ENCODE assay signal across 22 cellular contexts in the genomic region with DNA sequence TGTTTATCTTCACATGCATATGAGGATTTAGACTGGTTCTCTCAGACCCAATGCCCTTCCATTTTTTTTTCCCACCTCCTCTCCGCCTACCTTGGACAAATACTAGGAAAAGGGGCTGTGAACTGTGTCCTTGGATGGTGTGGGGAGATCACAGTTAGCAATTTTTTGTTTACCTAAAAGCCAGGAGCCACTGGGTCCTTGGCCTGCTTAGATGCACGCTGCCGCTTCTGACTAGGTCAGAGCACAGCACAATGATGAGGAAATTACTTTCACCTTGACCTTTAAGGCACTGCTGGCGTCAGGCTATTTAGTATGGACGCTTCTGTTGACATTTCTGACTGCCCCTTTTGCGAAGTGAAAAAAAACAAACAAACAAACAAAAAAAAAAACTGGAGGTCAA. TPM values are rescaled to one million over a fixed set of nuclear protein-coding genes. Genes with fewer than 3 reads are reported as not detected.
A peak's percentile ranks its signal among the peaks of the same experiment; 100 is the strongest.
DNase-seq lines count a peak whose midpoint lies in the region; ATAC-seq and TF ChIP-seq lines count a peak whose summit lies in the region.
"Had no signal": no experiment of that assay in that cellular context is flagged by ENCODE, and none has a peak within 500 bp of the region (broad histone marks: within the 10 kb centered on the region; RNA-seq: fewer than 3 reads in every experiment).

No MANE protein-coding gene starts in this region.

- H3K27ac ChIP-seq in CD4-positive, alpha-beta T cell (ENCODE audit: low read depth, low read length): no peak overlapping the region
- H3K27ac ChIP-seq in tibial nerve (no peak overlapping the region), smooth muscle cell (ENCODE audit: low read depth) (no peak overlapping the region), WERI-Rb-1 (no peak overlapping the region)
- H3K27ac ChIP-seq: BLaER1 had no signal

- H3K4me2 ChIP-seq in smooth muscle cell: no peak overlapping the region
- H3K4me2 ChIP-seq: BLaER1 had no signal

- H3K9me3 ChIP-seq in CD4-positive, alpha-beta T cell (ENCODE audit: control insufficient read depth, low read length): no peaks in the 10 kb centered on the region
- H3K9me3 ChIP-seq in tibial nerve (no peaks in the 10 kb centered on the region), smooth muscle cell (replicated peaks; ENCODE audit: low read depth) (no peaks in the 10 kb centered on the region), WERI-Rb-1 (ENCODE audit: severe bottlenecking) (no peaks in the 10 kb centered on the region)
- H3K9me3 ChIP-seq: BLaER1 had no signal

- no peak overlapping the region for H2AFZ ChIP-seq in smooth muscle cell (ENCODE audit: low read depth)

- peaks cover 5% of the 10 kb centered on the region for H3K36me3 Mint-ChIP-seq in CD4-positive, alpha-beta T cell (ENCODE audit: low read depth)
- peaks cover 7% of the 10 kb centered on the region for H3K36me3 Mint-ChIP-seq in central memory CD8-positive, alpha-beta T cell (ENCODE audit: insufficient read depth)
- no peaks in the 10 kb centered on the region for H3K36me3 Mint-ChIP-seq in neural crest cell (ENCODE audit: low read depth)

- no peaks in the 10 kb centered on the region for H3K27me3 Mint-ChIP-seq in CD4-positive, alpha-beta T cell
- H3K27me3 Mint-ChIP-seq in central memory CD8-positive, alpha-beta T cell: no peaks in the 10 kb centered on the region
- H3K27me3 Mint-ChIP-seq in neural crest cell (ENCODE audit: low read depth): peaks cover 17% of the 10 kb centered on the region

- POLR2A ChIA-PET in CD4-positive, alpha-beta T cell (lab: Charles Lee): no interaction called here

- H3K9me3 Mint-ChIP-seq in CD4-positive, alpha-beta T cell: no peaks in the 10 kb centered on the region
- no peaks in the 10 kb centered on the region for H3K9me3 Mint-ChIP-seq in central memory CD8-positive, alpha-beta T cell
- no peaks in the 10 kb centered on the region for H3K9me3 Mint-ChIP-seq in neural crest cell
- H3K9me3 Mint-ChIP-seq: CD8-positive, alpha-beta memory T cell had no signal

- no peak for TF ChIP-seq CTCF in CD4-positive, alpha-beta T cell (IDR thresholded peaks at IDR 0.05)
- TF ChIP-seq CTCF in neural crest cell (conservative IDR thresholded peaks at IDR 0.05): no peak
- TF ChIP-seq CTCF in tibial nerve (IDR thresholded peaks at IDR 0.05): no peak
- no peak for TF ChIP-seq CTCF in smooth muscle cell (IDR thresholded peaks at IDR 0.05; ENCODE audit: borderline replicate concordance, insufficient read depth, poor library complexity, severe bottlenecking)
- no peak for TF ChIP-seq CTCF in WERI-Rb-1 (IDR thresholded peaks at IDR 0.05; ENCODE audit: low read depth, low read length)

- CTCF ChIA-PET in CD4-positive, alpha-beta T cell (lab: Charles Lee): no interaction called here

- no peaks in the 10 kb centered on the region for H3K27me3 ChIP-seq in CD4-positive, alpha-beta T cell (ENCODE audit: control insufficient read depth, insufficient read depth, low read length)
- no peaks in the 10 kb centered on the region for H3K27me3 ChIP-seq in tibial nerve
- peaks cover 12% of the 10 kb centered on the region for H3K27me3 ChIP-seq in smooth muscle cell (ENCODE audit: low read depth)
- H3K27me3 ChIP-seq in WERI-Rb-1 (ENCODE audit: insufficient read depth, low read depth, severe bottlenecking): no peaks in the 10 kb centered on the region
- H3K27me3 ChIP-seq: BLaER1 had no signal

- ATAC-seq in CD4-positive, alpha-beta T cell (ENCODE audit: poor library complexity): no peak
- no peak for ATAC-seq in central memory CD8-positive, alpha-beta T cell (replicated peaks; ENCODE audit: extremely low read depth, poor library complexity, severe bottlenecking)
- no peak for ATAC-seq in stimulated activated naive CD8-positive, alpha-beta T cell treated with anti-CD3 and anti-CD28 coated beads, Interleukin-15, Interleukin-2, amounts not matched to agents 100 U/mL and 50 U/mL, for 24 hours
- ATAC-seq: PC-3 had no signal

- TF ChIP-seq EP300 in tibial nerve (IDR thresholded peaks at IDR 0.05): no peak

- H3K4me3 Mint-ChIP-seq in CD4-positive, alpha-beta T cell: peak overlapping the region; percentile 69
- peak overlapping the region; percentile 47 for H3K4me3 Mint-ChIP-seq in central memory CD8-positive, alpha-beta T cell
- H3K4me3 Mint-ChIP-seq in neural crest cell: peak overlapping the region; percentile 42

- H3K4me1 ChIP-seq in tibial nerve (peaks cover 0 to 17% (median 5%) of the 10 kb centered on the region in 4 donors), smooth muscle cell (ENCODE audit: low read depth) (no peaks in the 10 kb centered on the region)

- H4K20me1 ChIP-seq in smooth muscle cell (ENCODE audit: low read depth): no peaks in the 10 kb centered on the region
- H4K20me1 ChIP-seq: BLaER1 had no signal

- no peak for TF ChIP-seq POLR2A in tibial nerve (IDR thresholded peaks at IDR 0.05)

- intact Hi-C loops in CD4-positive, alpha-beta T cell (cut with DNase I, micrococcal nuclease): loop anchor here (5.0 to 10.0 kb wide), 7 partner anchors 78 to 974 kb away; a partner anchor contains a TSS

- peak overlapping the region; percentile 36 for H3K27ac Mint-ChIP-seq in CD4-positive, alpha-beta T cell
- H3K27ac Mint-ChIP-seq in central memory CD8-positive, alpha-beta T cell (ENCODE audit: low read depth): no peak overlapping the region
- no peak overlapping the region for H3K27ac Mint-ChIP-seq in neural crest cell (ENCODE audit: unreplicated experiment)

- DNase-seq in CD4-positive, alpha-beta T cell: no peak
- DNase-seq in HuH-7.5 (ENCODE audit: low spot score) (peak; percentile 57), neural crest cell (ENCODE audit: low read depth, low spot score) (no peak), tibial nerve (ENCODE audit: low spot score in 2 of 2) (no peak), smooth muscle cell (lab: John Stamatoyannopoulos, UW; ENCODE audit: unreplicated experiment) (no peak), WERI-Rb-1 (no peak)
- DNase-seq in central memory CD8-positive, alpha-beta T cell (ENCODE audit: low spot score in 2 of 2): no peak
- DNase-seq in stimulated activated naive CD8-positive, alpha-beta T cell treated with anti-CD3 and anti-CD28 coated beads, Interleukin-15, Interleukin-2, amounts not matched to agents 100 U/mL and 50 U/mL, for 24 hours: no peak
- DNase-seq: ACHN; CD8-positive, alpha-beta memory T cell; EL; GF-D8; Kasumi-1; NCI-H1417 treated with DMSO at 0.1 percent for 48 hours; NCI-H1930; NCI-H345; NCI-H524 treated with DMSO at 0.1 percent for 48 hours; PC-3; Right ventricle myocardium superior had no signal

- no peaks in the 10 kb centered on the region for H3F3A ChIP-seq in smooth muscle cell (ENCODE audit: low read depth)

- 67 to 74% methylated on average over 6 of the region's 6 CpGs for WGBS in tibial nerve, 2 donors
- 86% methylated on average over 6 of the region's 6 CpGs for WGBS in smooth muscle cell (ENCODE audit: low lambda C conversion rate)

- H3K4me1 Mint-ChIP-seq in CD4-positive, alpha-beta T cell (ENCODE audit: low read depth): peaks cover 10% of the 10 kb centered on the region
- peaks cover 4% of the 10 kb centered on the region for H3K4me1 Mint-ChIP-seq in central memory CD8-positive, alpha-beta T cell
- H3K4me1 Mint-ChIP-seq in neural crest cell: peaks cover 13% of the 10 kb centered on the region

- H3K36me3 ChIP-seq in tibial nerve: no peaks in the 10 kb centered on the region
- H3K36me3 ChIP-seq in smooth muscle cell (ENCODE audit: low read depth): no peaks in the 10 kb centered on the region
- no peaks in the 10 kb centered on the region for H3K36me3 ChIP-seq in WERI-Rb-1
- H3K36me3 ChIP-seq: BLaER1 had no signal

- no peak overlapping the region for H3K9ac ChIP-seq in smooth muscle cell (ENCODE audit: low read depth)
- H3K9ac ChIP-seq: BLaER1 had no signal

- H3K4me3 ChIP-seq in tibial nerve: no peak overlapping the region
- no peak overlapping the region for H3K4me3 ChIP-seq in smooth muscle cell
- H3K4me3 ChIP-seq in WERI-Rb-1 (ENCODE audit: low read depth, low read length): no peak overlapping the region
- H3K4me3 ChIP-seq: BLaER1 had no signal

- H3K79me2 ChIP-seq in smooth muscle cell (ENCODE audit: low read depth): no peaks in the 10 kb centered on the region

RNA-seq across cellular contexts. Expression of a gene that starts 1.9 kb away (rescaled TPM):
- under 1 TPM in 1 of 2 experiments, not detected in 1; 0.11 TPM for total RNA-seq in CD4-positive, alpha-beta T cell
- total RNA-seq in neural crest cell: 0.18 TPM in 1 of 2 replicates, not detected in the other
- not detected for total RNA-seq in tibial nerve
- not detected in 2 replicates for total RNA-seq in smooth muscle cell
- 0.39 TPM in 1 of 2 replicates, not detected in the other for polyA plus RNA-seq in smooth muscle cell
- total RNA-seq: MCF 10A, PC-3, RPMI7951 had no signal
- polyA plus RNA-seq: CD8-positive, alpha-beta memory T cell had no signal

RNA-seq across cellular contexts. Expression of a gene that starts 2.6 kb away (rescaled TPM):
- total RNA-seq in CD4-positive, alpha-beta T cell: under 1 TPM; 0.78 to 0.91 TPM
- 0.18 and 0.30 TPM in 2 replicates for total RNA-seq in neural crest cell
- total RNA-seq in tibial nerve: 1 to 10 TPM in 2 of 4 donors, not detected in 2; 2.0 to 2.1 TPM
- total RNA-seq in smooth muscle cell: 0.18 and 0.22 TPM in 2 replicates
- polyA plus RNA-seq in smooth muscle cell: 0.25 TPM in 1 of 2 replicates, not detected in the other

RNA-seq across cellular contexts. Expression of a gene that starts 55.6 kb away (rescaled TPM):
- total RNA-seq in CD4-positive, alpha-beta T cell: under 1 TPM; 0.25 to 0.95 TPM
- total RNA-seq in neural crest cell (0.25 and 0.65 TPM in 2 replicates), tibial nerve (1 to 10 TPM in 1 of 4 donors, under 1 TPM in 3; 0.20 to 1.5 (median 0.32) TPM), smooth muscle cell (0.31 and 0.81 TPM in 2 replicates)
- polyA plus RNA-seq in smooth muscle cell: not detected in 2 replicates
- total RNA-seq: RPMI7951 had no signal
- polyA plus RNA-seq: CD8-positive, alpha-beta memory T cell had no signal
